ENCODE assay signal across 21 cellular contexts in genomic region chr11:114970908-114971645, GRCh38.
"Had no signal": no experiment of that assay in that cellular context is flagged by ENCODE, and none has a peak within 500 bp of the region (broad histone marks: within the 10 kb centered on the region; RNA-seq: fewer than 3 reads in every experiment).

No MANE protein-coding gene starts in this region.

- ATAC-seq: left lung; mucosa of descending colon; natural killer cell treated with Interleukin-12 subunit alpha and Interleukin-12 subunit beta and Interleukin-15 and Interleukin-18, amount 100 ng/mL, for 72 hours; right lobe of liver had no signal

- FAIRE-seq: endothelial cell of umbilical vein, TTC549 had no signal

- DNase-seq: activated CD4-positive, alpha-beta memory T cell treated with anti-CD3 and anti-CD28 coated beads, Interleukin-2, amount 10 ng/mL, durations not matched to agents 7 days and 5 days; activated CD4-positive, alpha-beta T cell treated with anti-CD3 and anti-CD28 coated beads for 1 hour; activated CD4-positive, alpha-beta T cell treated with anti-CD3 and anti-CD28 coated beads, Interleukin-2, amount 10 ng/mL, durations not matched to agents 7 days and 5 days; activated CD8-positive, alpha-beta memory T cell treated with anti-CD3 and anti-CD28 coated beads, Interleukin-2, amount 50 U/mL, for 48 hours; activated gamma-delta T cell; activated naive CD4-positive, alpha-beta T cell treated with anti-CD3 and anti-CD28 coated beads, Interleukin-2, amount 10 ng/mL, durations not matched to agents 7 days and 5 days; activated naive CD8-positive, alpha-beta T cell treated with anti-CD3 and anti-CD28 coated beads, Interleukin-2, amount 10 ng/mL, durations not matched to agents 7 days and 5 days; activated T-cell treated with anti-CD3 and anti-CD28 coated beads, Interleukin-2, amount 50 U/mL, for 24 hours; caudate nucleus; head of caudate nucleus; kidney glomerular epithelial cell; left lung; mucosa of descending colon; posterior cingulate gyrus; right lobe of liver; stimulated activated CD4-positive, alpha-beta T cell treated with anti-CD3 and anti-CD28 coated beads, Interleukin-12 subunit alpha, Interleukin-12 subunit beta, amount 100 ng/mL, for 4 hours; stimulated activated CD4-positive, alpha-beta T cell treated with anti-CD3 and anti-CD28 coated beads, Interleukin-4, amount 100 ng/mL, for 1 hour; uterus had no signal
